8 cellular contexts compared by ENCODE assay signal in the genomic region with DNA sequence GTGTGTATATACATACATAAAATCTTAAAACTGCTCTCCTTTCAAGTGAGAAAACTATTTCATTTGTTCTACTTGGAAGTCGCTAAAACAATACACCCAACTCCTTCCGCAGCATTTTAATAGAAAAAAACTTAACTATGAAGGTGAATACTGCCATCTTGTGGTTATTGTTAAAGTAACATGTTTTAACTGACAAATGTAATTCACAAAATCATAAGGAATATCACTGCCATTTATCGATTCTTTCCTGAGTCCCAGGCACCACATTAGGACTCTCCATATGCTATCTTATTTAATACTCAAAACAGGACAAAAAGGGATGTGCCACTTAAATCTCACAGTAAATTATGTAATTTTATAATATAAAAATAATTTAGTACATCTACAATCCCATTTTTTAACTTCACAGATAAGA.
DNase-seq lines count a peak whose midpoint lies in the region; ATAC-seq, FAIRE-seq and TF ChIP-seq lines count a peak whose summit lies in the region.

No MANE protein-coding gene starts in this region.

- no peak overlapping the region for H3K27ac ChIP-seq in 22Rv1
- no peak overlapping the region for H3K27ac ChIP-seq in effector memory CD4-positive, alpha-beta T cell (ENCODE audit: insufficient read depth, low read length, poor library complexity, severe bottlenecking)

- DNase-seq in GM12865 (ENCODE audit: low read depth) (peak; percentile 38), NAMALWA (ENCODE audit: low spot score) (peak; percentile 59), frontal cortex (ENCODE audit: low spot score in 2 of 2) (peak; percentile 3 to 22), smooth muscle cell of the brain vasculature (ENCODE audit: low read depth, low spot score) (peak; percentile 23)
- DNase-seq in effector memory CD4-positive, alpha-beta T cell: no peak

- H3K4me3 ChIP-seq in GM12865 (ENCODE audit: low read depth, low read length): no peak overlapping the region
- H3K4me3 ChIP-seq in effector memory CD4-positive, alpha-beta T cell (ENCODE audit: insufficient read depth, low read depth, low read length, poor library complexity, severe bottlenecking): no peak overlapping the region

- H3K27me3 ChIP-seq in effector memory CD4-positive, alpha-beta T cell (replicated peaks; ENCODE audit: control insufficient read depth, insufficient read depth, low read length, poor library complexity, severe bottlenecking): no peaks in the 10 kb centered on the region

- ATAC-seq in SK-N-SH treated with all-trans-retinoic acid at 6 μM for 48 hours (peak; percentile 49; the same call in 2 of the 3 replicates), HG03460 (IDR thresholded peaks at IDR 0.05; ENCODE audit: unreplicated experiment) (no peak)

- TF ChIP-seq CTCF in 22Rv1 (IDR thresholded peaks at IDR 0.05) (peak; percentile 63), GM12865 (IDR thresholded peaks at IDR 0.05; ENCODE audit: insufficient read depth, low read depth, low read length, missing control alignments) (peak; percentile 26)

- peak; percentile 93 for FAIRE-seq in frontal cortex (lab: Jason Lieb, UNC)

- no peaks in the 10 kb centered on the region for H3K4me1 ChIP-seq in effector memory CD4-positive, alpha-beta T cell (ENCODE audit: control insufficient read depth, insufficient read depth, low read length, poor library complexity, severe bottlenecking)

- H3K9me3 ChIP-seq in effector memory CD4-positive, alpha-beta T cell (ENCODE audit: control insufficient read depth, low read length): no peaks in the 10 kb centered on the region

- no peaks in the 10 kb centered on the region for H3K36me3 ChIP-seq in effector memory CD4-positive, alpha-beta T cell (ENCODE audit: control insufficient read depth, insufficient read depth, low read length)

TF ChIP-seq in SK-N-SH treated with all-trans-retinoic acid at 6 μM for 48 hours, 23 proteins besides CTCF, POLR2A, EP300 and RAD21:
- TF ChIP-seq, protein P1, sequence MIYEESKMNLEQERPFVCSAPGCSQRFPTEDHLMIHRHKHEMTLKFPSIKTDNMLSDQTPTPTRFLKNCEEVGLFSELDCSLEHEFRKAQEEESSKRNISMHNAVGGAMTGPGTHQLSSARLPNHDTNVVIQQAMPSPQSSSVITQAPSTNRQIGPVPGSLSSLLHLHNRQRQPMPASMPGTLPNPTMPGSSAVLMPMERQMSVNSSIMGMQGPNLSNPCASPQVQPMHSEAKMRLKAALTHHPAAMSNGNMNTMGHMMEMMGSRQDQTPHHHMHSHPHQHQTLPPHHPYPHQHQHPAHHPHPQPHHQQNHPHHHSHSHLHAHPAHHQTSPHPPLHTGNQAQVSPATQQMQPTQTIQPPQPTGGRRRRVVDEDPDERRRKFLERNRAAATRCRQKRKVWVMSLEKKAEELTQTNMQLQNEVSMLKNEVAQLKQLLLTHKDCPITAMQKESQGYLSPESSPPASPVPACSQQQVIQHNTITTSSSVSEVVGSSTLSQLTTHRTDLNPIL (CRISPR knock-in tag; IDR thresholded peaks at IDR 0.05; ENCODE audit: low read depth): no peak
- TF ChIP-seq TOX (CRISPR knock-in tag; IDR thresholded peaks at IDR 0.05; ENCODE audit: borderline replicate concordance) (no peak), ISL1 (CRISPR knock-in tag; IDR thresholded peaks at IDR 0.05) (no peak), ZNF70 (CRISPR knock-in tag; IDR thresholded peaks at IDR 0.05) (no peak), TCF4 (CRISPR knock-in tag; IDR thresholded peaks at IDR 0.05; ENCODE audit: borderline replicate concordance) (no peak), CSDC2 (CRISPR knock-in tag; IDR thresholded peaks at IDR 0.05) (no peak), GLIS3 (CRISPR knock-in tag; IDR thresholded peaks at IDR 0.05) (no peak), RARB (CRISPR knock-in tag; IDR thresholded peaks at IDR 0.05) (no peak), ZFP30 (CRISPR knock-in tag; IDR thresholded peaks at IDR 0.05) (no peak), PPARA (CRISPR knock-in tag; IDR thresholded peaks at IDR 0.05; ENCODE audit: borderline replicate concordance) (no peak), ZC3H10 (CRISPR knock-in tag; IDR thresholded peaks at IDR 0.05) (no peak), BACH2 (CRISPR knock-in tag; IDR thresholded peaks at IDR 0.05; ENCODE audit: borderline replicate concordance) (no peak), ZFP3 (CRISPR knock-in tag; IDR thresholded peaks at IDR 0.05) (no peak), ZNF565 (CRISPR knock-in tag; conservative IDR thresholded peaks at IDR 0.05; ENCODE audit: low read depth) (no peak), SNAI2 (CRISPR knock-in tag; IDR thresholded peaks at IDR 0.05) (no peak), OSR1 (CRISPR knock-in tag; IDR thresholded peaks at IDR 0.05) (no peak)
- TF ChIP-seq, protein P2, sequence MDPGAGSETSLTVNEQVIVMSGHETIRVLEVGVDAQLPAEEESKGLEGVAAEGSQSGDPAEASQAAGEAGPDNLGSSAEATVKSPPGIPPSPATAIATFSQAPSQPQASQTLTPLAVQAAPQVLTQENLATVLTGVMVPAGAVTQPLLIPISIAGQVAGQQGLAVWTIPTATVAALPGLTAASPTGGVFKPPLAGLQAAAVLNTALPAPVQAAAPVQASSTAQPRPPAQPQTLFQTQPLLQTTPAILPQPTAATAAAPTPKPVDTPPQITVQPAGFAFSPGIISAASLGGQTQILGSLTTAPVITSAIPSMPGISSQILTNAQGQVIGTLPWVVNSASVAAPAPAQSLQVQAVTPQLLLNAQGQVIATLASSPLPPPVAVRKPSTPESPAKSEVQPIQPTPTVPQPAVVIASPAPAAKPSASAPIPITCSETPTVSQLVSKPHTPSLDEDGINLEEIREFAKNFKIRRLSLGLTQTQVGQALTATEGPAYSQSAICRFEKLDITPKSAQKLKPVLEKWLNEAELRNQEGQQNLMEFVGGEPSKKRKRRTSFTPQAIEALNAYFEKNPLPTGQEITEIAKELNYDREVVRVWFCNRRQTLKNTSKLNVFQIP (CRISPR knock-in tag; IDR thresholded peaks at IDR 0.05; ENCODE audit: borderline replicate concordance, low read depth): no peak
- TF ChIP-seq, protein P3, sequence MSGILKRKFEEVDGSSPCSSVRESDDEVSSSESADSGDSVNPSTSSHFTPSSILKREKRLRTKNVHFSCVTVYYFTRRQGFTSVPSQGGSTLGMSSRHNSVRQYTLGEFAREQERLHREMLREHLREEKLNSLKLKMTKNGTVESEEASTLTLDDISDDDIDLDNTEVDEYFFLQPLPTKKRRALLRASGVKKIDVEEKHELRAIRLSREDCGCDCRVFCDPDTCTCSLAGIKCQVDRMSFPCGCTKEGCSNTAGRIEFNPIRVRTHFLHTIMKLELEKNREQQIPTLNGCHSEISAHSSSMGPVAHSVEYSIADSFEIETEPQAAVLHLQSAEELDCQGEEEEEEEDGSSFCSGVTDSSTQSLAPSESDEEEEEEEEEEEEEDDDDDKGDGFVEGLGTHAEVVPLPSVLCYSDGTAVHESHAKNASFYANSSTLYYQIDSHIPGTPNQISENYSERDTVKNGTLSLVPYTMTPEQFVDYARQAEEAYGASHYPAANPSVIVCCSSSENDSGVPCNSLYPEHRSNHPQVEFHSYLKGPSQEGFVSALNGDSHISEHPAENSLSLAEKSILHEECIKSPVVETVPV (CRISPR knock-in tag; IDR thresholded peaks at IDR 0.05): no peak
- TF ChIP-seq, protein P4, sequence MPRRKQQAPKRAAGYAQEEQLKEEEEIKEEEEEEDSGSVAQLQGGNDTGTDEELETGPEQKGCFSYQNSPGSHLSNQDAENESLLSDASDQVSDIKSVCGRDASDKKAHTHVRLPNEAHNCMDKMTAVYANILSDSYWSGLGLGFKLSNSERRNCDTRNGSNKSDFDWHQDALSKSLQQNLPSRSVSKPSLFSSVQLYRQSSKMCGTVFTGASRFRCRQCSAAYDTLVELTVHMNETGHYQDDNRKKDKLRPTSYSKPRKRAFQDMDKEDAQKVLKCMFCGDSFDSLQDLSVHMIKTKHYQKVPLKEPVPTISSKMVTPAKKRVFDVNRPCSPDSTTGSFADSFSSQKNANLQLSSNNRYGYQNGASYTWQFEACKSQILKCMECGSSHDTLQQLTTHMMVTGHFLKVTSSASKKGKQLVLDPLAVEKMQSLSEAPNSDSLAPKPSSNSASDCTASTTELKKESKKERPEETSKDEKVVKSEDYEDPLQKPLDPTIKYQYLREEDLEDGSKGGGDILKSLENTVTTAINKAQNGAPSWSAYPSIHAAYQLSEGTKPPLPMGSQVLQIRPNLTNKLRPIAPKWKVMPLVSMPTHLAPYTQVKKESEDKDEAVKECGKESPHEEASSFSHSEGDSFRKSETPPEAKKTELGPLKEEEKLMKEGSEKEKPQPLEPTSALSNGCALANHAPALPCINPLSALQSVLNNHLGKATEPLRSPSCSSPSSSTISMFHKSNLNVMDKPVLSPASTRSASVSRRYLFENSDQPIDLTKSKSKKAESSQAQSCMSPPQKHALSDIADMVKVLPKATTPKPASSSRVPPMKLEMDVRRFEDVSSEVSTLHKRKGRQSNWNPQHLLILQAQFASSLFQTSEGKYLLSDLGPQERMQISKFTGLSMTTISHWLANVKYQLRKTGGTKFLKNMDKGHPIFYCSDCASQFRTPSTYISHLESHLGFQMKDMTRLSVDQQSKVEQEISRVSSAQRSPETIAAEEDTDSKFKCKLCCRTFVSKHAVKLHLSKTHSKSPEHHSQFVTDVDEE (CRISPR knock-in tag; IDR thresholded peaks at IDR 0.05): no peak

Comparison
In these comparisons a context has a peak if more than half of its experiments do, and no peak if none do; other contexts are left out.
1. DNase-seq: peak in GM12865 (single experiment), NAMALWA (single experiment), frontal cortex (2 of 2) and smooth muscle cell of the brain vasculature (single experiment); none in effector memory CD4-positive, alpha-beta T cell (0 of 3).